In the genomic region with DNA sequence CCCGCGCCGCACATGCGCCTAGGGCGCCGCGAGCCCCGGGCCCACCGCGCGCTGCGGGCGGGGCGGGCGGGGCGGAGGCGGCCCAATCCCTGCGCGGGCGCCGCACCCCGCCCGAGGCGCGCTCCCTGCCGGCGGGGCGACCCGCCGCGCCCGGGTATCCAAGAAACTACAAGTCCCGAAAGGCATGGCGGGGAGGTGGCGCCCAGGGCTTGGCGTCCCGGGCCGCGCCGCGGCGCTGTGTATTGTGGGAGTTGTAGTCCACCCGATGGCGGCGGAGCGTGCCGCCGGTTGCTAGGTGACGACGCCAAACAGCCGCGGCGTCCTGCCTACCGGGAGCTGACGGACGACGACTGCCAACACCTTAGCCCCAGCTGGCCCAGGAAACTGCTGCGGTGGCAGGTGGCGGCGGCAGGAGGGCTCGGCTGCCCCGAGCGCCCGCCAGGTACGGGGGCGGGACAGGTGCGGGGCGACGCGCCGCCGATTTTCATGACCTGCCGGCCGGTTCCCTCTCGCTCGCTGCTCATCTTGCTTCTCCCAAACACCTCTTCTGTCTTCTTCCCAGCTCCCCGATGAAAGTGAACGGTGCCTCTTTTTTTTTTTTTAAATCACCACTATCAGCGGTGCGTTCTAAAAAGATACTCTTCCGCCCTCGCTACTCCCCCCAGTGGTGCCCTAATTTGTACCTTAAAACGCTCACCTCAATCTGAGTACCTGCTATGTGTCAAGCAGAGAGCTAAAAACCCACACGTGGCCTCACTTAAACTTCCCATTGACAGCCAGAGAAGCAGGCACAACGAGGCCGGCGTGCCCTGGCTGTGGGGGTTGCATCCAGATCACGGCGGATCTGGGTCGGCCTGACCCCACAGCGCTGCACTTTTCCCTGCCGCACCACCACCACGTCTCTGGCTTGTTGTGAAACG, we compare ENCODE assay signal across 8 cellular contexts. TPM values are rescaled to one million over a fixed set of nuclear protein-coding genes. Genes with fewer than 3 reads are reported as not detected.
DNase-seq lines count a peak whose midpoint lies in the region; ATAC-seq and TF ChIP-seq lines count a peak whose summit lies in the region.

A gene (plus strand): TSS at position 304 of the 920 bp plus-strand sequence.

- H3K4me1 ChIP-seq in ascending aorta (peaks cover 6 to 9% of the 10 kb centered on the region in 2 donors), vagina (peaks cover 41% of the 10 kb centered on the region)

- no peak for TF ChIP-seq POLR2A in vagina (IDR thresholded peaks at IDR 0.05)

- no peaks in the 10 kb centered on the region for H3K27me3 ChIP-seq in ascending aorta
- H3K27me3 ChIP-seq in vagina = no peaks in the 10 kb centered on the region

- H3K27ac ChIP-seq in ascending aorta (peak within 1 kb of the TSS; percentile 19 to 29), vagina (peak within 1 kb of the TSS; percentile 44)

- H3K36me3 ChIP-seq in ascending aorta (no peaks in the 10 kb centered on the region), vagina (no peaks in the 10 kb centered on the region)

- H3K4me3 ChIP-seq in ascending aorta (peak within 1 kb of the TSS; percentile 76 to 86), vagina (peak within 1 kb of the TSS; percentile 54 to 85)

- in situ Hi-C loops in GM13977 (cut with MboI; ENCODE audit: low pct_unique_long_range_greater_than_20kb, low sequenced_read_pairs, unreplicated experiment) = no loop called here

- intact Hi-C loops in ascending aorta (cut with DNase I) = loop anchor here (1.0 to 10.0 kb wide), 10 partner anchors 50 to 1536 kb away; a partner anchor contains a TSS
- intact Hi-C loops in vagina (cut with DNase I) = loop anchor here (5.0 to 10.0 kb wide), 2 partner anchors 154 to 177 kb away; a partner anchor contains a TSS

- peak; percentile 99 for DNase-seq in GM13977 (ENCODE audit: low spot score)
- peak; percentile 76 for DNase-seq in NCI-H187 treated with DMSO at 0.1 percent for 48 hours (lab: John Stamatoyannopoulos, UW)
- DNase-seq in T-helper 2 cell = peak; percentile 95 to 99 (median 98)
- DNase-seq in ascending aorta (ENCODE audit: low spot score in 2 of 2) = peak; percentile 87 to 99
- peak; percentile 97 for DNase-seq in hepatic stellate cell (ENCODE audit: low spot score)
- DNase-seq in putamen (ENCODE audit: low spot score) = peak; percentile 95
- peak in 1 of 2 donors; percentile 93 for DNase-seq in vagina (ENCODE audit: extremely low spot score in 2 of 2)

- TF ChIP-seq CTCF in GM13977 (IDR thresholded peaks at IDR 0.05; ENCODE audit: extremely low read depth, insufficient read depth, missing control alignments) (peak; percentile 34), ascending aorta (IDR thresholded peaks at IDR 0.05) (no peak), vagina (IDR thresholded peaks at IDR 0.05) (no peak)

- ATAC-seq in HG02943 (IDR thresholded peaks at IDR 0.05; ENCODE audit: low read depth, unreplicated experiment) = peak; percentile 91

- H3K9me3 ChIP-seq in ascending aorta (no peaks in the 10 kb centered on the region), vagina (no peaks in the 10 kb centered on the region)

RNA-seq across cellular contexts. Expression of the gene that starts here (rescaled TPM):
- total RNA-seq in ascending aorta (not detected), vagina (not detected)

Comparison
In these comparisons a context has a peak if more than half of its experiments do, and no peak if none do; other contexts are left out.
1. Peak in DNase-seq, H3K4me3 ChIP-seq and H3K27ac ChIP-seq in ascending aorta; RNA of the gene not detected or under 1 TPM.